Comparison of ENCODE assay signal across 17 cellular contexts in the genomic region with DNA sequence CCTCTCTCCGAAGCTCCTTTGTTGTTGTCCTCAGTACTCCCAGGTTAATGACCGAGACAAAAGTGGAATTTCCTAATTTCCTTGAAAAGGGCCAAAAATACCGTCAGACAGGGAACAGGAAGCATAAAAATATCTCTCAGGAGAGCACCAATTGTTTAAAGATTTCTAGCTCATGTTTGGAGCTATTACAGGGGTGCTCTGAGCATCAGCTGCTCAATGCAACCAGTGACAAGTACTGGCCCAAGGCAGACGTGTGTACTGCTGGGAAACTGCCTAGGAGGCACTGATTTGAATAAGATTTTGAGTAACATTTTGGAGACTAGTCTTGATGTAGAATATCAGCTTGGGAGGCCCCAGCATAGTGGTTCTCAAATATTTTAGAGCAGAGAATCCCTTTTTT. TPM values are rescaled to one million over a fixed set of nuclear protein-coding genes. Genes with fewer than 3 reads are reported as not detected.
A peak's percentile ranks its signal among the peaks of the same experiment; 100 is the strongest.
DNase-seq lines count a peak whose midpoint lies in the region; ATAC-seq and TF ChIP-seq lines count a peak whose summit lies in the region.
"Had no signal": no experiment of that assay in that cellular context is flagged by ENCODE, and none has a peak within 500 bp of the region (broad histone marks: within the 10 kb centered on the region; RNA-seq: fewer than 3 reads in every experiment).

No MANE protein-coding gene starts in this region.

- no peak overlapping the region for H2AFZ ChIP-seq in neural progenitor cell (replicated peaks)

- no peaks in the 10 kb centered on the region for H3K9me3 ChIP-seq in adrenal gland (replicated peaks in 1 of 3)
- H3K9me3 ChIP-seq in tibial artery: no peaks in the 10 kb centered on the region
- H3K9me3 ChIP-seq in neural progenitor cell (ENCODE audit: low read depth): no peaks in the 10 kb centered on the region
- H3K9me3 ChIP-seq: right lobe of liver had no signal

- TF ChIP-seq CTCF in adrenal gland (IDR thresholded peaks at IDR 0.05): no peak
- no peak for TF ChIP-seq CTCF in fibroblast of the aortic adventitia (IDR thresholded peaks at IDR 0.05; ENCODE audit: insufficient read depth, low read length)
- no peak for TF ChIP-seq CTCF in nephron (IDR thresholded peaks at IDR 0.05; ENCODE audit: unreplicated experiment in 3 of 3)
- no peak for TF ChIP-seq CTCF in tibial artery (IDR thresholded peaks at IDR 0.05)
- TF ChIP-seq CTCF in neural progenitor cell (IDR thresholded peaks at IDR 0.05): no peak

- H3K4me3 ChIP-seq in adrenal gland (no peak overlapping the region), fibroblast of the aortic adventitia (ENCODE audit: low read depth, low read length) (no peak overlapping the region), tibial artery (no peak overlapping the region), neural progenitor cell (no peak overlapping the region)
- H3K4me3 ChIP-seq: right lobe of liver had no signal

- H3K36me3 Mint-ChIP-seq in nephron (ENCODE audit: low read depth) (peaks cover 4% of the 10 kb centered on the region), neural progenitor cell (no peaks in the 10 kb centered on the region)
- H3K36me3 Mint-ChIP-seq: activated naive CD8-positive, alpha-beta T cell treated with anti-CD3 and anti-CD28 coated beads for 36 hours had no signal

- no peaks in the 10 kb centered on the region for H3K27me3 ChIP-seq in adrenal gland
- H3K27me3 ChIP-seq in tibial artery: no peaks in the 10 kb centered on the region
- no peaks in the 10 kb centered on the region for H3K27me3 ChIP-seq in neural progenitor cell
- H3K27me3 ChIP-seq: right lobe of liver had no signal

- H3K4me1 ChIP-seq in adrenal gland (replicated peaks in 1 of 2) (peaks cover 0 to 17% of the 10 kb centered on the region in 2 donors), tibial artery (peaks cover 0 to 78% (median 34%) of the 10 kb centered on the region in 4 donors), neural progenitor cell (no peaks in the 10 kb centered on the region)

- DNase-seq in adrenal gland (peak in 1 of 7 donors; percentile 27), fibroblast of the aortic adventitia (ENCODE audit: low read depth) (peak; percentile 80), tibial artery (no peak), neural progenitor cell (ENCODE audit: low spot score) (no peak), HEK293T (ENCODE audit: extremely low spot score) (no peak)
- DNase-seq in activated CD4-positive, alpha-beta T cell treated with anti-CD3 and anti-CD28 coated beads for 1 hour: no peak
- DNase-seq: activated CD8-positive, alpha-beta T cell treated with anti-CD3 and anti-CD28 coated beads, Interleukin-2, amount 10 ng/mL, durations not matched to agents 7 days and 5 days; activated naive CD8-positive, alpha-beta T cell treated with anti-CD3 and anti-CD28 coated beads for 36 hours; AML-193; central memory CD4-positive, alpha-beta T cell; NCI-H1436 treated with DMSO at 0.1 percent for 48 hours; nephron progenitor cell; stimulated activated CD4-positive, alpha-beta T cell treated with anti-CD3 and anti-CD28 coated beads, Interleukin-2, amount 100 ng/mL, for 24 hours had no signal

- no peaks in the 10 kb centered on the region for H3K9me3 Mint-ChIP-seq in nephron
- H3K9me3 Mint-ChIP-seq in neural progenitor cell: no peaks in the 10 kb centered on the region
- H3K9me3 Mint-ChIP-seq: activated naive CD8-positive, alpha-beta T cell treated with anti-CD3 and anti-CD28 coated beads for 36 hours had no signal

- H3K36me3 ChIP-seq in adrenal gland (replicated peaks in 1 of 2): no peaks in the 10 kb centered on the region
- H3K36me3 ChIP-seq in tibial artery: no peaks in the 10 kb centered on the region
- no peaks in the 10 kb centered on the region for H3K36me3 ChIP-seq in neural progenitor cell
- H3K36me3 ChIP-seq: right lobe of liver had no signal

- H3K27me3 Mint-ChIP-seq in nephron (ENCODE audit: low read depth) (no peaks in the 10 kb centered on the region), neural progenitor cell (ENCODE audit: insufficient read depth, low read depth) (peaks cover 4% of the 10 kb centered on the region)

- no peak overlapping the region for H3K4me2 ChIP-seq in neural progenitor cell

- H3K4me1 Mint-ChIP-seq in nephron (peaks cover 70% of the 10 kb centered on the region), neural progenitor cell (peaks cover 4% of the 10 kb centered on the region)

- CTCF ChIA-PET in HEK293T (lab: Yijun Ruan, JAX): interaction anchor here (0.7 to 1.4 kb wide), 2 partner anchors 17 to 267 kb away, joined by 3 read pairs; no protein-coding TSS in a partner anchor

- intact Hi-C loops in adrenal gland (cut with DNase I) (no loop called here), tibial artery (cut with DNase I; ENCODE audit: low total_unique reads) (no loop called here)

- peak overlapping the region; percentile 79 to 93 (median 86) for H3K27ac Mint-ChIP-seq in nephron
- no peak overlapping the region for H3K27ac Mint-ChIP-seq in neural progenitor cell
- H3K27ac Mint-ChIP-seq: activated CD8-positive, alpha-beta T cell treated with anti-CD3 and anti-CD28 coated beads, Interleukin-2, amount 10 ng/mL, durations not matched to agents 7 days and 5 days; activated naive CD8-positive, alpha-beta T cell treated with anti-CD3 and anti-CD28 coated beads for 36 hours; nephron progenitor cell had no signal

- H3K4me3 Mint-ChIP-seq in nephron: peak overlapping the region in 1 of 3 experiments; percentile 20
- H3K4me3 Mint-ChIP-seq in neural progenitor cell: no peak overlapping the region
- H3K4me3 Mint-ChIP-seq: activated CD8-positive, alpha-beta T cell treated with anti-CD3 and anti-CD28 coated beads, Interleukin-2, amount 10 ng/mL, durations not matched to agents 7 days and 5 days; activated naive CD8-positive, alpha-beta T cell treated with anti-CD3 and anti-CD28 coated beads for 36 hours; nephron progenitor cell had no signal

- TF ChIP-seq POLR2A in adrenal gland (IDR thresholded peaks at IDR 0.05): no peak

- H3K9ac ChIP-seq in neural progenitor cell: no peak overlapping the region

- no peak for ATAC-seq in GM18520 (IDR thresholded peaks at IDR 0.05; ENCODE audit: unreplicated experiment)
- ATAC-seq: activated CD8-positive, alpha-beta T cell treated with anti-CD3 and anti-CD28 coated beads, Interleukin-2, amount 10 ng/mL, durations not matched to agents 7 days and 5 days had no signal

- H3K27ac ChIP-seq in adrenal gland (peak overlapping the region in 3 of 5 donors; percentile 23 to 50 (median 49)), tibial artery (peak overlapping the region; percentile 72), neural progenitor cell (no peak overlapping the region)
- H3K27ac ChIP-seq: right lobe of liver had no signal

- POLR2A ChIA-PET in HEK293T (lab: Yijun Ruan, JAX): interaction anchor here (1.9 kb wide), 1 partner anchor 17 kb away, joined by 19 read pairs; the partner anchor contains the start of gene LAMA4

- no peaks in the 10 kb centered on the region for H3F3A ChIP-seq in neural progenitor cell (ENCODE audit: low read depth)

- WGBS in adrenal gland, 4 donors: 52 to 61% (median 55%) methylated on average over 4 of the region's 4 CpGs

- no peaks in the 10 kb centered on the region for H4K20me1 ChIP-seq in neural progenitor cell (ENCODE audit: low read depth)

- H3K79me2 ChIP-seq in neural progenitor cell (ENCODE audit: low read depth): no peaks in the 10 kb centered on the region

TF ChIP-seq in HEK293T, 16 proteins besides CTCF, POLR2A, EP300 and RAD21:
- no peak for TF ChIP-seq ELF4 (IDR thresholded peaks at IDR 0.05)
- no peak for TF ChIP-seq SP1 (IDR thresholded peaks at IDR 0.05)
- TF ChIP-seq, protein P1, sequence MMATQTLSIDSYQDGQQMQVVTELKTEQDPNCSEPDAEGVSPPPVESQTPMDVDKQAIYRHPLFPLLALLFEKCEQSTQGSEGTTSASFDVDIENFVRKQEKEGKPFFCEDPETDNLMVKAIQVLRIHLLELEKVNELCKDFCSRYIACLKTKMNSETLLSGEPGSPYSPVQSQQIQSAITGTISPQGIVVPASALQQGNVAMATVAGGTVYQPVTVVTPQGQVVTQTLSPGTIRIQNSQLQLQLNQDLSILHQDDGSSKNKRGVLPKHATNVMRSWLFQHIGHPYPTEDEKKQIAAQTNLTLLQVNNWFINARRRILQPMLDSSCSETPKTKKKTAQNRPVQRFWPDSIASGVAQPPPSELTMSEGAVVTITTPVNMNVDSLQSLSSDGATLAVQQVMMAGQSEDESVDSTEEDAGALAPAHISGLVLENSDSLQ (IDR thresholded peaks at IDR 0.05): no peak
- TF ChIP-seq ARNT (IDR thresholded peaks at IDR 0.05): no peak
- TF ChIP-seq FOXA1 (IDR thresholded peaks at IDR 0.05): no peak
- no peak for TF ChIP-seq L3MBTL2 (conservative IDR thresholded peaks at IDR 0.05)
- no peak for TF ChIP-seq BHLHE40 (IDR thresholded peaks at IDR 0.05; ENCODE audit: borderline replicate concordance)
- no peak for TF ChIP-seq FOXM1 (IDR thresholded peaks at IDR 0.05; ENCODE audit: borderline replicate concordance)
- TF ChIP-seq ZNF384 (IDR thresholded peaks at IDR 0.05): no peak
- no peak for TF ChIP-seq SUZ12 (IDR thresholded peaks at IDR 0.05)
- TF ChIP-seq HDGF (IDR thresholded peaks at IDR 0.05; ENCODE audit: borderline replicate concordance): no peak
- no peak for TF ChIP-seq CTBP1 (IDR thresholded peaks at IDR 0.05; ENCODE audit: borderline replicate concordance)

RNA-seq across cellular contexts. Expression of gene LAMA4, which starts 17.3 kb away (rescaled TPM):
- 10 to 100 TPM; 10.6 to 39.7 (median 23.3) TPM for total RNA-seq in adrenal gland
- polyA plus RNA-seq in adrenal gland: 10 to 100 TPM in 2 of 3 donors, 1 to 10 TPM in 1; 7.5 to 31.9 (median 19.4) TPM
- 306 and 904 TPM in 2 replicates for total RNA-seq in fibroblast of the aortic adventitia (ENCODE audit: low replicate concordance)
- 0.50 and 0.56 TPM in 2 replicates for total RNA-seq in neural progenitor cell (ENCODE audit: low replicate concordance)
- total RNA-seq: activated CD8-positive, alpha-beta T cell treated with anti-CD3 and anti-CD28 coated beads, Interleukin-2, amount 10 ng/mL, durations not matched to agents 7 days and 5 days; activated naive CD8-positive, alpha-beta T cell treated with anti-CD3 and anti-CD28 coated beads for 36 hours; T-helper 1 cell treated with Interleukin-12 subunit alpha and Interleukin-12 subunit beta and Interleukin-4 antibody, amounts not matched to agents 30 ng/mL and 1 ng/mL, for 36 hours had no signal
